In the genomic region with DNA sequence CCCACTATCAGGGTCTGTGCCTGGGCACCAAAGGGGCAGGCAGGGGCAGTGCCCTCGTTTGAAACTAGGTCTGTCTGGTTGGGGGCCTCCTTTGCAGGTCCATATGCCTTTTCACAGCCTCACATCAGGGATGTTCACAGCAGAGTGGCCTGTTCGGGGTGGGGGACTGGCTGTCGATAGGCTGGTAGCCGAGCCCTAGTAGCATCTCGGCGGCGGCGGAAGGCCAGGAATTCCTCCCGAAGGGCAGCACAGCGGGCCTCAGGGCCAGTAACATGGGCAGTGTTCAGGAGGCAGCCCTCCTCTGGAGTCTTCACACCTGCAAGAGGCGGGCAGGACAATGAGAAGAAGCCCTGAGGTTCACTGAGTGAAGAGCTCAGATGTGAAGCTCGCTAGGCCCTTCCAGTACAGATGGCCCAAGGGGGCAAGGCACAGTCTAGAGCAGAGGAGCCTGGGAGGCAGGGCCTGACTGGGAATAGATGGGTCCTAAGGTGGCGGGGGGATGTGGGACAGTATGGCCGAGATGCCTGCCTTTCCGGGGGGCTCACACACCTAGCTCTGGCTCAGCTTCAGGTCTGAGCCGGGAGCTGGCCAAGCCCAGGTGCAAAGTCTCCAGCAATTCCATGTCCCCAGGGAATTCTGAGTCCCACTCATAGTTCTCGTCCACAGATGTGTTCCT, we compare ENCODE assay signal across 15 cellular contexts. TPM values are rescaled to one million over a fixed set of nuclear protein-coding genes. Genes with fewer than 3 reads are reported as not detected.
"Had no signal": no experiment of that assay in that cellular context is flagged by ENCODE, and none has a peak within 500 bp of the region (broad histone marks: within the 10 kb centered on the region; RNA-seq: fewer than 3 reads in every experiment).

No MANE protein-coding gene starts in this region.

- H3K9me3 ChIP-seq: adrenal gland, mucosa of descending colon, tibial nerve had no signal

- H3K9me3 Mint-ChIP-seq: neural progenitor cell; stimulated activated effector memory CD8-positive, alpha-beta T cell treated with anti-CD3 and anti-CD28 coated beads, Interleukin-12 subunit alpha, Interleukin-12 subunit beta, amount 100 ng/mL, for 72 hours had no signal

- H3K27ac Mint-ChIP-seq: neural progenitor cell had no signal

- ATAC-seq: mucosa of descending colon; stimulated activated effector memory CD8-positive, alpha-beta T cell treated with anti-CD3 and anti-CD28 coated beads, Interleukin-12 subunit alpha, Interleukin-12 subunit beta, amount 100 ng/mL, for 72 hours had no signal

- H3K27me3 ChIP-seq: adrenal gland, tibial nerve had no signal

- H3K27ac ChIP-seq: adrenal gland, neural progenitor cell had no signal

- DNase-seq: activated CD4-positive, alpha-beta T cell treated with anti-CD3 and anti-CD28 coated beads for 48 hours; activated naive CD4-positive, alpha-beta T cell treated with anti-CD3 and anti-CD28 coated beads, Interleukin-2, amount 50 U/mL, for 16 hours; adrenal gland; caudate nucleus; effector memory CD4-positive, alpha-beta T cell; hypothalamus; mucosa of descending colon; retina; T1000 had no signal

- H3K36me3 ChIP-seq: adrenal gland, neural progenitor cell, tibial nerve had no signal

- H3K9ac ChIP-seq: neural progenitor cell, parathyroid adenoma had no signal

- H3K4me3 ChIP-seq: adrenal gland, lung, mucosa of descending colon, neural progenitor cell, tibial nerve had no signal

RNA-seq across cellular contexts. Expression of a gene that starts 26.7 kb away (rescaled TPM):
- total RNA-seq: adrenal gland, mucosa of descending colon, skeletal muscle tissue, tibial nerve had no signal
- polyA plus RNA-seq: adrenal gland had no signal

RNA-seq across cellular contexts. Expression of a gene that starts 27.4 kb away (rescaled TPM):
- total RNA-seq: skeletal muscle tissue had no signal
